In genomic region chr22:23893957-23894709, GRCh38 we compare ENCODE assay signal across 8 cellular contexts. TPM values are rescaled to one million over a fixed set of nuclear protein-coding genes. Genes with fewer than 3 reads are reported as not detected.
DNase-seq lines count a peak whose midpoint lies in the region; TF ChIP-seq lines count a peak whose summit lies in the region.

Gene MIF, plus strand, starts transcription at chr22:23894383. Its CDS starts 92 bp downstream, at chr22:23894475.

- TF ChIP-seq CTCF in Loucy (conservative IDR thresholded peaks at IDR 0.05; ENCODE audit: low read length) (peak; percentile 88), fibroblast of the aortic adventitia (IDR thresholded peaks at IDR 0.05; ENCODE audit: insufficient read depth, low read length) (peak; percentile 83), nephron (IDR thresholded peaks at IDR 0.05; ENCODE audit: unreplicated experiment in 3 of 3) (peak; percentile 67 to 90 (median 75))

- DNase-seq in G401 (ENCODE audit: low spot score) (peak; percentile 85), H7 (peak; percentile 99), SHP77 (lab: John Stamatoyannopoulos, UW) (peak; percentile 89 to 90), fibroblast of the aortic adventitia (ENCODE audit: low read depth) (peak; percentile 87)
- DNase-seq in activated effector memory CD4-positive, alpha-beta T cell treated with Interleukin-2 at 50 U/mL for 16 hours = peak; percentile 96

- H3K9ac ChIP-seq in Loucy (ENCODE audit: low read depth, low read length, poor library complexity, severe bottlenecking) = peak within 1 kb of the TSS; percentile 98

- peaks cover 32% of the 10 kb centered on the region for H3K4me1 Mint-ChIP-seq in nephron
- H3K4me1 Mint-ChIP-seq in stimulated activated naive CD8-positive, alpha-beta T cell treated with anti-CD3 and anti-CD28 coated beads, Interleukin-15, Interleukin-2, amounts not matched to agents 100 ng/mL and 50 ng/mL, for 24 hours (ENCODE audit: low read depth) = peaks cover 29% of the 10 kb centered on the region

- peak within 1 kb of the TSS; percentile 92 to 98 (median 98) for H3K27ac Mint-ChIP-seq in nephron
- H3K27ac Mint-ChIP-seq in stimulated activated naive CD8-positive, alpha-beta T cell treated with anti-CD3 and anti-CD28 coated beads, Interleukin-15, Interleukin-2, amounts not matched to agents 100 ng/mL and 50 ng/mL, for 24 hours = peak within 1 kb of the TSS; percentile 98

- peaks cover 20% of the 10 kb centered on the region for H3K36me3 Mint-ChIP-seq in nephron (ENCODE audit: low read depth)
- H3K36me3 Mint-ChIP-seq in stimulated activated naive CD8-positive, alpha-beta T cell treated with anti-CD3 and anti-CD28 coated beads, Interleukin-15, Interleukin-2, amounts not matched to agents 100 ng/mL and 50 ng/mL, for 24 hours (ENCODE audit: low read depth) = peaks cover 32% of the 10 kb centered on the region

- in situ Hi-C loops in G401 (cut with HindIII; ENCODE audit: low sequenced_read_pairs) = no loop called here

- no peaks in the 10 kb centered on the region for H3K9me2 ChIP-seq in Loucy (replicated peaks; ENCODE audit: low read depth, low read length)

- H3K4me3 ChIP-seq in H7 (ENCODE audit: insufficient read depth, low read depth, low read length) = peak within 1 kb of the TSS; percentile 96
- peak within 1 kb of the TSS; percentile 97 for H3K4me3 ChIP-seq in Loucy (ENCODE audit: low read length, poor library complexity, severe bottlenecking)
- peak within 1 kb of the TSS; percentile 83 for H3K4me3 ChIP-seq in fibroblast of the aortic adventitia (ENCODE audit: low read depth, low read length)

- H3K27me3 ChIP-seq in H7 (ENCODE audit: control insufficient read depth, insufficient read depth, low read length) = no peaks in the 10 kb centered on the region; the same call in 1 of the 2 replicates
- peaks cover 9% of the 10 kb centered on the region for H3K27me3 ChIP-seq in Loucy (ENCODE audit: insufficient read depth, low read length, poor library complexity, severe bottlenecking)

- no peaks in the 10 kb centered on the region for H3K9me3 ChIP-seq in Loucy (ENCODE audit: insufficient read depth, low read depth, low read length)

- no peaks in the 10 kb centered on the region for H3K27me3 Mint-ChIP-seq in nephron (ENCODE audit: low read depth)
- no peaks in the 10 kb centered on the region for H3K27me3 Mint-ChIP-seq in stimulated activated naive CD8-positive, alpha-beta T cell treated with anti-CD3 and anti-CD28 coated beads, Interleukin-15, Interleukin-2, amounts not matched to agents 100 ng/mL and 50 ng/mL, for 24 hours

- peak within 1 kb of the TSS; percentile 75 for H2AFZ ChIP-seq in Loucy (ENCODE audit: low read length)

- H3K9me3 Mint-ChIP-seq in nephron = no peaks in the 10 kb centered on the region
- no peaks in the 10 kb centered on the region for H3K9me3 Mint-ChIP-seq in stimulated activated naive CD8-positive, alpha-beta T cell treated with anti-CD3 and anti-CD28 coated beads, Interleukin-15, Interleukin-2, amounts not matched to agents 100 ng/mL and 50 ng/mL, for 24 hours

- H3K36me3 ChIP-seq in H7 (replicated peaks; ENCODE audit: control insufficient read depth, insufficient read depth, low read length) (peaks cover 16% of the 10 kb centered on the region), Loucy (ENCODE audit: insufficient read depth, low read length) (peaks cover 24% of the 10 kb centered on the region; the same call in 1 of the 2 replicates)

- peak within 1 kb of the TSS; percentile 97 for H3K4me2 ChIP-seq in Loucy (ENCODE audit: low read depth, low read length, poor library complexity, severe bottlenecking)

- peak within 1 kb of the TSS; percentile 95 to 98 (median 96) for H3K4me3 Mint-ChIP-seq in nephron
- peak within 1 kb of the TSS; percentile 92 for H3K4me3 Mint-ChIP-seq in stimulated activated naive CD8-positive, alpha-beta T cell treated with anti-CD3 and anti-CD28 coated beads, Interleukin-15, Interleukin-2, amounts not matched to agents 100 ng/mL and 50 ng/mL, for 24 hours

- peaks cover 32% of the 10 kb centered on the region for H3K79me2 ChIP-seq in Loucy (ENCODE audit: insufficient read depth, low read length)

- H4K20me1 ChIP-seq in Loucy (ENCODE audit: insufficient read depth, low read length, poor library complexity, severe bottlenecking) = peaks cover 36% of the 10 kb centered on the region

- H3F3A ChIP-seq in Loucy (ENCODE audit: low read depth) = peaks cover 5% of the 10 kb centered on the region; the same call in 1 of the 2 replicates

- peaks cover 32% of the 10 kb centered on the region for H3K4me1 ChIP-seq in Loucy (ENCODE audit: insufficient read depth, low read length, poor library complexity, severe bottlenecking)

RNA-seq across cellular contexts. Expression of gene MIF, which starts in this region (rescaled TPM):
- not detected in 2 replicates for total RNA-seq in G401 (2014; rRNA removed; shearing (Covaris generic))
- 952 and 1,162 TPM in 2 replicates for total RNA-seq in H7 (2014; rRNA removed; shearing (Covaris generic))
- total RNA-seq in fibroblast of the aortic adventitia (ENCODE audit: low replicate concordance) = 27.3 and 160 TPM in 2 replicates

Comparison
In these comparisons a context has a peak if more than half of its experiments do, and no peak if none do; other contexts are left out.
1. Peak in every context shown above with its lines: DNase-seq and H3K4me3 ChIP-seq.
2. RNA of gene MIF (total RNA-seq): 952 to 1,162 TPM in H7 and 27.3 to 160 TPM in fibroblast of the aortic adventitia; not detected in G401; every median in the first group is over 10 times any median in the second.
3. Peak in DNase-seq in G401; RNA of the gene not detected or under 1 TPM.